15 cellular contexts compared by ENCODE assay signal in genomic region chr1:51351907-51352306, GRCh38. TPM values are rescaled to one million over a fixed set of nuclear protein-coding genes. Genes with fewer than 3 reads are reported as not detected.
DNase-seq lines count a peak whose midpoint lies in the region; ATAC-seq, FAIRE-seq and TF ChIP-seq lines count a peak whose summit lies in the region.
"Had no signal": no experiment of that assay in that cellular context is flagged by ENCODE, and none has a peak within 500 bp of the region (broad histone marks: within the 10 kb centered on the region; RNA-seq: fewer than 3 reads in every experiment).

No MANE protein-coding gene starts in this region.

- H3K27ac Mint-ChIP-seq in activated T-helper 17 cell treated with anti-CD3 and anti-CD28 coated beads, Interleukin-2, amount 50 U/mL, for 72 hours: peak overlapping the region; percentile 51
- H3K27ac Mint-ChIP-seq in progenitor cell of endocrine pancreas: peak overlapping the region; percentile 6
- no peak overlapping the region for H3K27ac Mint-ChIP-seq in activated naive CD8-positive, alpha-beta T cell treated with anti-CD3 and anti-CD28 coated beads, Interleukin-2, amount 50 U/mL, for 24 hours
- H3K27ac Mint-ChIP-seq: CD14-positive monocyte had no signal

- H4K20me1 ChIP-seq in HepG2 (ENCODE audit: insufficient read depth, low read length): no peaks in the 10 kb centered on the region
- H4K20me1 ChIP-seq: BLaER1 had no signal

- no peak for FAIRE-seq in HepG2 (lab: Jason Lieb, UNC)

- CTCF ChIA-PET in HepG2 (lab: Yijun Ruan, JAX; ENCODE audit: low intra/inter-chr PET ratio, low total read pairs): no interaction called here

- no peak for DNase-seq in HepG2 (ENCODE audit: low spot score)
- no peak for DNase-seq in right lobe of liver
- no peak for DNase-seq in progenitor cell of endocrine pancreas (ENCODE audit: low spot score, unreplicated experiment)
- DNase-seq in NCI-H1105 (lab: John Stamatoyannopoulos, UW): no peak
- no peak for DNase-seq in activated naive CD8-positive, alpha-beta T cell treated with anti-CD3 and anti-CD28 coated beads, Interleukin-2, amount 50 U/mL, for 24 hours
- DNase-seq in ecto neural progenitor cell (ENCODE audit: low spot score): no peak
- DNase-seq in NCI-H2107 (lab: John Stamatoyannopoulos, UW): no peak
- DNase-seq: 8988T; CD4-positive, alpha-beta memory T cell; DMS79 treated with DMSO at 0.1 percent for 48 hours; GF-D8; HCEC 1CT had no signal

- peaks cover 2 to 10% of the 10 kb centered on the region in 2 experiments; a peak in 2 of 5 replicates for H3K36me3 ChIP-seq in HepG2 (replicated peaks in 1 of 2; ENCODE audit: control insufficient read depth in 1 of 2, insufficient read depth in 2 of 2, low read length in 2 of 2)
- H3K36me3 ChIP-seq in right lobe of liver: peaks cover 0 to 20% (median 3%) of the 10 kb centered on the region in 4 donors

- no peak overlapping the region for H2AFZ ChIP-seq in HepG2 (ENCODE audit: low read length)

- H3K9me3 ChIP-seq in HepG2 (ENCODE audit: low read length): no peaks in the 10 kb centered on the region
- no peaks in the 10 kb centered on the region for H3K9me3 ChIP-seq in right lobe of liver
- H3K9me3 ChIP-seq: BLaER1 had no signal

- TF ChIP-seq EP300 in HepG2 (IDR thresholded peaks at IDR 0.05; ENCODE audit: low read depth in 2 of 2, low read length in 2 of 2) (no peak), HepG2 (CRISPR knock-in tag; IDR thresholded peaks at IDR 0.05; ENCODE audit: borderline replicate concordance) (no peak)

- TF ChIP-seq CTCF in HepG2 (CRISPR knock-in tag; IDR thresholded peaks at IDR 0.05) (no peak), right lobe of liver (IDR thresholded peaks at IDR 0.05) (no peak), progenitor cell of endocrine pancreas (IDR thresholded peaks at IDR 0.05; ENCODE audit: unreplicated experiment) (no peak)

- H3K36me3 Mint-ChIP-seq in activated T-helper 17 cell treated with anti-CD3 and anti-CD28 coated beads, Interleukin-2, amount 50 U/mL, for 72 hours (ENCODE audit: low read depth): peaks cover 29% of the 10 kb centered on the region
- peaks cover 4% of the 10 kb centered on the region for H3K36me3 Mint-ChIP-seq in progenitor cell of endocrine pancreas (ENCODE audit: insufficient read depth)
- H3K36me3 Mint-ChIP-seq in activated naive CD8-positive, alpha-beta T cell treated with anti-CD3 and anti-CD28 coated beads, Interleukin-2, amount 50 U/mL, for 24 hours (ENCODE audit: low read depth): peaks cover 13% of the 10 kb centered on the region

- H3K4me3 ChIP-seq in HepG2 (replicated peaks in 1 of 3; ENCODE audit: insufficient read depth in 1 of 3, low read depth in 2 of 3, low read length in 3 of 3) (no peak overlapping the region), right lobe of liver (no peak overlapping the region)
- H3K4me3 ChIP-seq: BLaER1 had no signal

- H3K27ac ChIP-seq in HepG2 (ENCODE audit: extremely low read length, insufficient read depth, low read length): no peak overlapping the region
- H3K27ac ChIP-seq in right lobe of liver: no peak overlapping the region
- H3K27ac ChIP-seq: BLaER1 had no signal

- no peaks in the 10 kb centered on the region for H3K9me3 Mint-ChIP-seq in activated T-helper 17 cell treated with anti-CD3 and anti-CD28 coated beads, Interleukin-2, amount 50 U/mL, for 72 hours
- no peaks in the 10 kb centered on the region for H3K9me3 Mint-ChIP-seq in progenitor cell of endocrine pancreas (ENCODE audit: low read depth)
- H3K9me3 Mint-ChIP-seq in activated naive CD8-positive, alpha-beta T cell treated with anti-CD3 and anti-CD28 coated beads, Interleukin-2, amount 50 U/mL, for 24 hours: no peaks in the 10 kb centered on the region
- H3K9me3 Mint-ChIP-seq: CD14-positive monocyte had no signal

- POLR2A ChIA-PET in HepG2 (lab: Yijun Ruan, JAX): no interaction called here

- no peaks in the 10 kb centered on the region for H3K4me1 Mint-ChIP-seq in activated T-helper 17 cell treated with anti-CD3 and anti-CD28 coated beads, Interleukin-2, amount 50 U/mL, for 72 hours
- H3K4me1 Mint-ChIP-seq in progenitor cell of endocrine pancreas (ENCODE audit: low read depth): peaks cover 8% of the 10 kb centered on the region
- H3K4me1 Mint-ChIP-seq in activated naive CD8-positive, alpha-beta T cell treated with anti-CD3 and anti-CD28 coated beads, Interleukin-2, amount 50 U/mL, for 24 hours: no peaks in the 10 kb centered on the region
- H3K4me1 Mint-ChIP-seq: CD14-positive monocyte; CD4-positive, alpha-beta memory T cell had no signal

- in situ Hi-C loops in HepG2 (cut with HindIII; ENCODE audit: extremely low pct_ligation_motif_present, low pct_unique_long_range_greater_than_20kb): no loop called here

- BruUV-seq in HepG2 (replicated peaks; lab: Mats Ljungman, UMichigan): no TSS peak

- WGBS in HepG2 (ENCODE audit: low lambda C conversion rate): 100% methylated on average over 1 of the region's 1 CpG
- no CpG with 5 or more reads among the region's 1 CpG for WGBS in right lobe of liver (ENCODE audit: insufficient coverage, low coverage, low lambda C conversion rate, missing lambda C conversion rate)

- H3K4me1 ChIP-seq in HepG2 (ENCODE audit: insufficient read depth, low read length) (peaks cover 14% of the 10 kb centered on the region), right lobe of liver (no peaks in the 10 kb centered on the region)
- H3K4me1 ChIP-seq: BLaER1 had no signal

- no peak overlapping the region for H3K9ac ChIP-seq in HepG2 (ENCODE audit: insufficient read depth, low read depth, low read length)
- H3K9ac ChIP-seq: BLaER1 had no signal

- no peaks in the 10 kb centered on the region for H3K79me2 ChIP-seq in HepG2 (ENCODE audit: insufficient read depth, low read length)

- TF ChIP-seq POLR2A in HepG2 (IDR thresholded peaks at IDR 0.05; ENCODE audit: insufficient read depth in 1 of 2, low read depth in 2 of 2, low read length in 2 of 2): no peak
- no peak for TF ChIP-seq POLR2A in right lobe of liver (IDR thresholded peaks at IDR 0.05)

- intact Hi-C loops in HepG2 (cut with micrococcal nuclease; ENCODE audit: unreplicated experiment): no loop called here
- intact Hi-C loops in right lobe of liver (cut with DNase I): no loop called here

- H3K27me3 ChIP-seq in HepG2 (ENCODE audit: control insufficient read depth in 1 of 2, insufficient read depth in 2 of 2, low read length in 2 of 2): no peaks in the 10 kb centered on the region
- no peaks in the 10 kb centered on the region for H3K27me3 ChIP-seq in right lobe of liver
- H3K27me3 ChIP-seq: BLaER1 had no signal

- H3K27me3 Mint-ChIP-seq in activated T-helper 17 cell treated with anti-CD3 and anti-CD28 coated beads, Interleukin-2, amount 50 U/mL, for 72 hours: no peaks in the 10 kb centered on the region
- no peaks in the 10 kb centered on the region for H3K27me3 Mint-ChIP-seq in progenitor cell of endocrine pancreas
- H3K27me3 Mint-ChIP-seq in activated naive CD8-positive, alpha-beta T cell treated with anti-CD3 and anti-CD28 coated beads, Interleukin-2, amount 50 U/mL, for 24 hours: no peaks in the 10 kb centered on the region
- H3K27me3 Mint-ChIP-seq: CD4-positive, alpha-beta memory T cell had no signal

- H3K4me3 Mint-ChIP-seq in activated T-helper 17 cell treated with anti-CD3 and anti-CD28 coated beads, Interleukin-2, amount 50 U/mL, for 72 hours: no peak overlapping the region
- no peak overlapping the region for H3K4me3 Mint-ChIP-seq in progenitor cell of endocrine pancreas (ENCODE audit: low read depth)
- H3K4me3 Mint-ChIP-seq in activated naive CD8-positive, alpha-beta T cell treated with anti-CD3 and anti-CD28 coated beads, Interleukin-2, amount 50 U/mL, for 24 hours: no peak overlapping the region
- H3K4me3 Mint-ChIP-seq: CD14-positive monocyte; CD4-positive, alpha-beta memory T cell had no signal

- ATAC-seq in HepG2 (peak; percentile 65), right lobe of liver (no peak)
- no peak for ATAC-seq in activated T-helper 17 cell treated with anti-CD3 and anti-CD28 coated beads, Interleukin-2, amount 50 U/mL, for 72 hours (replicated peaks)
- ATAC-seq in activated naive CD8-positive, alpha-beta T cell treated with anti-CD3 and anti-CD28 coated beads, Interleukin-2, amount 50 U/mL, for 24 hours: no peak

- TF ChIP-seq RAD21 in HepG2 (CRISPR knock-in tag; IDR thresholded peaks at IDR 0.05): no peak

- no peak overlapping the region for H3K4me2 ChIP-seq in HepG2 (ENCODE audit: low read depth, low read length)
- H3K4me2 ChIP-seq: BLaER1 had no signal

TF ChIP-seq in HepG2, 621 proteins besides CTCF, POLR2A, EP300 and RAD21:
- no peak for TF ChIP-seq WIZ (CRISPR knock-in tag; IDR thresholded peaks at IDR 0.05)

RNA-seq across cellular contexts. Expression of gene TTC39A, which starts 21.5 kb away (rescaled TPM):
- total RNA-seq in HepG2 (2016; rRNA removed; fragmentation: Illumina TruSeq; extraction: Trizol): 0.33 and 0.90 TPM in 2 replicates
- total RNA-seq in HepG2 (2016; cell fraction: cytosol; rRNA removed; fragmentation: Illumina TruSeq; extraction: Trizol; ENCODE audit: low read depth): 0.44 and 0.61 TPM in 2 replicates
- total RNA-seq in HepG2 (2016; cell fraction: insoluble cytoplasmic fraction; rRNA removed; fragmentation: Illumina TruSeq; extraction: Trizol): 0.48 and 1.2 TPM in 2 replicates
- 0.79 and 1.1 TPM in 2 replicates for total RNA-seq in HepG2 (2016; cell fraction: membrane; rRNA removed; fragmentation: Illumina TruSeq; extraction: Trizol)
- total RNA-seq in HepG2 (2016; cell fraction: nucleus; rRNA removed; fragmentation: Illumina TruSeq; extraction: Trizol): 0.50 and 0.81 TPM in 2 replicates
- polyA plus RNA-seq in HepG2 (2011; rRNA removed): 1.5 and 1.7 TPM in 2 replicates
- polyA plus RNA-seq in HepG2 (2011; cell fraction: cytosol; rRNA removed): 0.79 and 1.2 TPM in 2 replicates
- 1.1 and 1.7 TPM in 2 replicates for polyA plus RNA-seq in HepG2 (2011; cell fraction: nucleus; rRNA removed)
- polyA plus RNA-seq in HepG2 (2012): 0.32 and 0.73 TPM in 2 replicates
- 0.38 and 0.95 TPM in 2 replicates for polyA plus RNA-seq in HepG2 (2016; cell fraction: cytosol; fragmentation: Illumina TruSeq; extraction: Trizol; ENCODE audit: low read depth)
- 1.2 and 1.3 TPM in 2 replicates for polyA plus RNA-seq in HepG2 (2016; cell fraction: insoluble cytoplasmic fraction; fragmentation: Illumina TruSeq; extraction: Trizol; ENCODE audit: low read depth)
- 0.62 and 0.74 TPM in 2 replicates for polyA plus RNA-seq in HepG2 (2016; cell fraction: membrane; fragmentation: Illumina TruSeq; extraction: Trizol; ENCODE audit: low read depth)
- polyA plus RNA-seq in HepG2 (2016; cell fraction: nucleus; fragmentation: Illumina TruSeq; extraction: Trizol; ENCODE audit: insufficient read depth, low read depth): 1.8 and 2.5 TPM in 2 replicates
- 0.47 and 1.9 TPM in 2 replicates for polyA minus RNA-seq in HepG2 (2011; rRNA and poly(A)+ RNA removed; ENCODE audit: low replicate concordance)
- polyA minus RNA-seq in HepG2 (2011; cell fraction: cytosol; rRNA and poly(A)+ RNA removed): 1.2 and 1.3 TPM in 2 replicates
- polyA minus RNA-seq in HepG2 (2011; cell fraction: nucleus; rRNA and poly(A)+ RNA removed): 0.77 and 1.4 TPM in 2 replicates
- total RNA-seq in right lobe of liver: 1 to 10 TPM in 5 of 6 experiments, under 1 TPM in 1; 0.34 to 8.5 (median 3.4) TPM
- total RNA-seq in activated T-helper 17 cell treated with anti-CD3 and anti-CD28 coated beads, Interleukin-2, amount 50 U/mL, for 72 hours: under 1 TPM in 1 of 2 donors, not detected in 1; 0.74 TPM
- total RNA-seq in progenitor cell of endocrine pancreas: 22.4 and 26.0 TPM in 2 replicates
- total RNA-seq: CD4-positive, alpha-beta memory T cell had no signal
- polyA plus RNA-seq: CD14-positive monocyte; CD4-positive, alpha-beta memory T cell had no signal
